ENCODE assay signal across 10 cellular contexts in genomic region chr13:51619614-51620013, GRCh38. TPM values are rescaled to one million over a fixed set of nuclear protein-coding genes. Genes with fewer than 3 reads are reported as not detected.
DNase-seq lines count a peak whose midpoint lies in the region; ATAC-seq and TF ChIP-seq lines count a peak whose summit lies in the region.
"Had no signal": no experiment of that assay in that cellular context is flagged by ENCODE, and none has a peak within 500 bp of the region (broad histone marks: within the 10 kb centered on the region; RNA-seq: fewer than 3 reads in every experiment).

No MANE protein-coding gene starts in this region.

- H3K9me3 ChIP-seq in PC-3 (ENCODE audit: low read length): no peaks in the 10 kb centered on the region
- H3K9me3 ChIP-seq in upper lobe of right lung: no peaks in the 10 kb centered on the region

- H3K27ac Mint-ChIP-seq in activated CD4-positive, alpha-beta T cell treated with anti-CD3 and anti-CD28 coated beads, Interleukin-2, amount 10 ng/mL, durations not matched to agents 7 days and 5 days: no peak overlapping the region
- H3K27ac Mint-ChIP-seq in stimulated activated naive CD8-positive, alpha-beta T cell treated with anti-CD3 and anti-CD28 coated beads, Interleukin-15, Interleukin-2, amounts not matched to agents 100 ng/mL and 50 ng/mL, for 24 hours: peak overlapping the region; percentile 7
- H3K27ac Mint-ChIP-seq: B cell had no signal

- TF ChIP-seq CTCF in PC-3 (conservative IDR thresholded peaks at IDR 0.05; ENCODE audit: low read depth, low read length): no peak
- no peak for TF ChIP-seq CTCF in upper lobe of right lung (IDR thresholded peaks at IDR 0.05)

- H3K27ac ChIP-seq in PC-3 (ENCODE audit: low read length): peak overlapping the region; percentile 64
- H3K27ac ChIP-seq in upper lobe of right lung: no peak overlapping the region

- no peak overlapping the region for H3K9ac ChIP-seq in PC-3 (ENCODE audit: low read length)

- H3K4me3 ChIP-seq in PC-3 (ENCODE audit: low read length) (no peak overlapping the region), upper lobe of right lung (no peak overlapping the region)

- H3K4me2 ChIP-seq in PC-3 (ENCODE audit: low read length): peak overlapping the region; percentile 34; the same call in 1 of the 2 replicates

- CTCF ChIA-PET in activated CD4-positive, alpha-beta T cell treated with anti-CD3 and anti-CD28 coated beads, Interleukin-2, amount 10 ng/mL, durations not matched to agents 7 days and 5 days (lab: Charles Lee): no interaction called here
- CTCF ChIA-PET in PC-3 (lab: Charles Lee): interaction anchor here (1.0 kb wide), 1 partner anchor 19 kb away, joined by 5 read pairs; no protein-coding TSS in a partner anchor

- no peaks in the 10 kb centered on the region for H3K9me2 ChIP-seq in PC-3 (replicated peaks; ENCODE audit: low read length)

- no peak overlapping the region for H2AFZ ChIP-seq in PC-3 (ENCODE audit: low read length)

- no peaks in the 10 kb centered on the region for H3K36me3 ChIP-seq in PC-3 (ENCODE audit: low read depth, low read length)
- no peaks in the 10 kb centered on the region for H3K36me3 ChIP-seq in upper lobe of right lung

- no peak overlapping the region for H3K4me3 Mint-ChIP-seq in activated CD4-positive, alpha-beta T cell treated with anti-CD3 and anti-CD28 coated beads, Interleukin-2, amount 10 ng/mL, durations not matched to agents 7 days and 5 days
- H3K4me3 Mint-ChIP-seq in stimulated activated naive CD8-positive, alpha-beta T cell treated with anti-CD3 and anti-CD28 coated beads, Interleukin-15, Interleukin-2, amounts not matched to agents 100 ng/mL and 50 ng/mL, for 24 hours: peak overlapping the region; percentile 3
- H3K4me3 Mint-ChIP-seq: B cell had no signal

- ATAC-seq in PC-3: peak; percentile 89
- peak; percentile 78 for ATAC-seq in esophagus mucosa
- no peak for ATAC-seq in upper lobe of right lung

- no peaks in the 10 kb centered on the region for H3K9me3 Mint-ChIP-seq in activated CD4-positive, alpha-beta T cell treated with anti-CD3 and anti-CD28 coated beads, Interleukin-2, amount 10 ng/mL, durations not matched to agents 7 days and 5 days
- H3K9me3 Mint-ChIP-seq in stimulated activated naive CD8-positive, alpha-beta T cell treated with anti-CD3 and anti-CD28 coated beads, Interleukin-15, Interleukin-2, amounts not matched to agents 100 ng/mL and 50 ng/mL, for 24 hours: no peaks in the 10 kb centered on the region

- no peaks in the 10 kb centered on the region for H3F3A ChIP-seq in PC-3 (ENCODE audit: low read length, unreplicated experiment)

- no TSS peak for BruUV-seq in PC-3 (replicated peaks; lab: Mats Ljungman, UMichigan)

- H3K4me1 ChIP-seq in PC-3 (ENCODE audit: insufficient read depth, low read length) (peaks cover 19% of the 10 kb centered on the region), upper lobe of right lung (no peaks in the 10 kb centered on the region)

- no peaks in the 10 kb centered on the region for H3K27me3 ChIP-seq in PC-3 (ENCODE audit: low read length)
- H3K27me3 ChIP-seq in upper lobe of right lung: no peaks in the 10 kb centered on the region

- H4K20me1 ChIP-seq in PC-3 (ENCODE audit: low read length): no peaks in the 10 kb centered on the region

- H3K79me2 ChIP-seq in PC-3 (ENCODE audit: low read length): peaks cover 23% of the 10 kb centered on the region

- H3K4me1 Mint-ChIP-seq in activated CD4-positive, alpha-beta T cell treated with anti-CD3 and anti-CD28 coated beads, Interleukin-2, amount 10 ng/mL, durations not matched to agents 7 days and 5 days: peaks cover 22% of the 10 kb centered on the region
- peaks cover 55% of the 10 kb centered on the region for H3K4me1 Mint-ChIP-seq in stimulated activated naive CD8-positive, alpha-beta T cell treated with anti-CD3 and anti-CD28 coated beads, Interleukin-15, Interleukin-2, amounts not matched to agents 100 ng/mL and 50 ng/mL, for 24 hours (ENCODE audit: low read depth)

- intact Hi-C loops in PC-3 (cut with micrococcal nuclease): loop anchor here (2.0 kb wide), 1 partner anchor 17 kb away; no protein-coding TSS in a partner anchor
- intact Hi-C loops in upper lobe of right lung (cut with DNase I): no loop called here

- peak; percentile 40 for DNase-seq in activated CD4-positive, alpha-beta T cell treated with anti-CD3 and anti-CD28 coated beads for 48 hours
- no peak for DNase-seq in activated CD4-positive, alpha-beta T cell treated with anti-CD3 and anti-CD28 coated beads, Interleukin-2, amount 10 ng/mL, durations not matched to agents 7 days and 5 days
- peak; percentile 64 for DNase-seq in PC-3
- no peak for DNase-seq in upper lobe of right lung
- no peak for DNase-seq in NOMO-1 treated with dmso at 0.1 percent for 144 hours (lab: John Stamatoyannopoulos, UW; ENCODE audit: unreplicated experiment)
- DNase-seq in NCI-H2029 treated with DMSO at 0.1 percent for 48 hours (lab: John Stamatoyannopoulos, UW): no peak
- DNase-seq: NCI-H226 had no signal

- H3K27me3 Mint-ChIP-seq in activated CD4-positive, alpha-beta T cell treated with anti-CD3 and anti-CD28 coated beads, Interleukin-2, amount 10 ng/mL, durations not matched to agents 7 days and 5 days: no peaks in the 10 kb centered on the region
- no peaks in the 10 kb centered on the region for H3K27me3 Mint-ChIP-seq in stimulated activated naive CD8-positive, alpha-beta T cell treated with anti-CD3 and anti-CD28 coated beads, Interleukin-15, Interleukin-2, amounts not matched to agents 100 ng/mL and 50 ng/mL, for 24 hours
- H3K27me3 Mint-ChIP-seq: B cell had no signal

- POLR2A ChIA-PET in activated CD4-positive, alpha-beta T cell treated with anti-CD3 and anti-CD28 coated beads, Interleukin-2, amount 10 ng/mL, durations not matched to agents 7 days and 5 days (lab: Charles Lee): no interaction called here
- POLR2A ChIA-PET in PC-3 (lab: Charles Lee; ENCODE audit: unreplicated experiment): interaction anchor here (0.5 to 1.0 kb wide), 3 partner anchors 42 to 167 kb away, joined by 3 to 6 read pairs (median 3); partner anchors contain the start of gene INTS6

- no peaks in the 10 kb centered on the region for H3K36me3 Mint-ChIP-seq in activated CD4-positive, alpha-beta T cell treated with anti-CD3 and anti-CD28 coated beads, Interleukin-2, amount 10 ng/mL, durations not matched to agents 7 days and 5 days (ENCODE audit: low read depth)
- H3K36me3 Mint-ChIP-seq in stimulated activated naive CD8-positive, alpha-beta T cell treated with anti-CD3 and anti-CD28 coated beads, Interleukin-15, Interleukin-2, amounts not matched to agents 100 ng/mL and 50 ng/mL, for 24 hours (ENCODE audit: low read depth): no peaks in the 10 kb centered on the region

RNA-seq across cellular contexts. Expression of gene WDFY2, which starts 35.4 kb away (rescaled TPM):
- 10 to 100 TPM; 10.9 to 12.6 TPM for total RNA-seq in activated CD4-positive, alpha-beta T cell treated with anti-CD3 and anti-CD28 coated beads, Interleukin-2, amount 10 ng/mL, durations not matched to agents 7 days and 5 days
- 4.1 and 5.9 TPM in 2 replicates for total RNA-seq in PC-3 (2014; rRNA removed)
- total RNA-seq in esophagus mucosa: 15.9 TPM
- 13.1 TPM for total RNA-seq in upper lobe of right lung

Comparison
In these comparisons a context has a peak if more than half of its experiments do, and no peak if none do; other contexts are left out.
1. DNase-seq: peak in activated CD4-positive, alpha-beta T cell treated with anti-CD3 and anti-CD28 coated beads for 48 hours (single experiment) and PC-3 (single experiment); none in activated CD4-positive, alpha-beta T cell treated with anti-CD3 and anti-CD28 coated beads, Interleukin-2, amount 10 ng/mL, durations not matched to agents 7 days and 5 days (single experiment), upper lobe of right lung (single experiment), NOMO-1 treated with dmso at 0.1 percent for 144 hours (single experiment) and NCI-H2029 treated with DMSO at 0.1 percent for 48 hours (single experiment).